In the genomic region with DNA sequence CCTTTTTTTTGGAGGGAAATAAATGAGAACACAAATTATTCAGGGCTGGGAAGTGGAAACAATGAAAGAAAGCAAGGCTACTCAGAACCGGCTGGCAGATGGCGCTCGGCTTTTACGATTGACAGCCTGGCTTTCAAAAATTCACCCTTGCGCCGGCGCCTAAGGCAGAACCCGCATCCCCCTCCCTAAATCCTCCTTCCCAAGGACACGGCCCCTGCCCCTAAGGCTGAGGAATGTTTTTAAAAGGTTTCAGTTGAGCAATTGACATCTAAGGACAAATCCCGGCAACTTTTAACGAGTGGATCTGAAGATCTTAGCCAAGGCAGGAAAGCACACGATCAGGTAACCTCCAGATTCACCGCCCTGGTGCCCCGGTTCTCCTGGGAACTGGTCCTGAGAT, we compare ENCODE assay signal across 1 cellular context.
TF ChIP-seq lines count a peak whose summit lies in the region.

No MANE protein-coding gene starts in this region.

TF ChIP-seq in SK-N-SH treated with all-trans-retinoic acid at 6 μM for 48 hours, 23 proteins besides CTCF, POLR2A, EP300 and RAD21 (continued from another document):
- no peak for TF ChIP-seq POU6F1 (CRISPR knock-in tag; IDR thresholded peaks at IDR 0.05; ENCODE audit: borderline replicate concordance, low read depth)
- TF ChIP-seq, protein P1, sequence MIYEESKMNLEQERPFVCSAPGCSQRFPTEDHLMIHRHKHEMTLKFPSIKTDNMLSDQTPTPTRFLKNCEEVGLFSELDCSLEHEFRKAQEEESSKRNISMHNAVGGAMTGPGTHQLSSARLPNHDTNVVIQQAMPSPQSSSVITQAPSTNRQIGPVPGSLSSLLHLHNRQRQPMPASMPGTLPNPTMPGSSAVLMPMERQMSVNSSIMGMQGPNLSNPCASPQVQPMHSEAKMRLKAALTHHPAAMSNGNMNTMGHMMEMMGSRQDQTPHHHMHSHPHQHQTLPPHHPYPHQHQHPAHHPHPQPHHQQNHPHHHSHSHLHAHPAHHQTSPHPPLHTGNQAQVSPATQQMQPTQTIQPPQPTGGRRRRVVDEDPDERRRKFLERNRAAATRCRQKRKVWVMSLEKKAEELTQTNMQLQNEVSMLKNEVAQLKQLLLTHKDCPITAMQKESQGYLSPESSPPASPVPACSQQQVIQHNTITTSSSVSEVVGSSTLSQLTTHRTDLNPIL (CRISPR knock-in tag; IDR thresholded peaks at IDR 0.05; ENCODE audit: low read depth): no peak
- TF ChIP-seq ZFP3 (CRISPR knock-in tag; IDR thresholded peaks at IDR 0.05): no peak
- no peak for TF ChIP-seq ZNF565 (CRISPR knock-in tag; conservative IDR thresholded peaks at IDR 0.05; ENCODE audit: low read depth)
- TF ChIP-seq ZNF8 (CRISPR knock-in tag; IDR thresholded peaks at IDR 0.05): no peak
- TF ChIP-seq SNAI2 (CRISPR knock-in tag; IDR thresholded peaks at IDR 0.05): no peak
